ENCODE assay signal across 20 cellular contexts in the genomic region with DNA sequence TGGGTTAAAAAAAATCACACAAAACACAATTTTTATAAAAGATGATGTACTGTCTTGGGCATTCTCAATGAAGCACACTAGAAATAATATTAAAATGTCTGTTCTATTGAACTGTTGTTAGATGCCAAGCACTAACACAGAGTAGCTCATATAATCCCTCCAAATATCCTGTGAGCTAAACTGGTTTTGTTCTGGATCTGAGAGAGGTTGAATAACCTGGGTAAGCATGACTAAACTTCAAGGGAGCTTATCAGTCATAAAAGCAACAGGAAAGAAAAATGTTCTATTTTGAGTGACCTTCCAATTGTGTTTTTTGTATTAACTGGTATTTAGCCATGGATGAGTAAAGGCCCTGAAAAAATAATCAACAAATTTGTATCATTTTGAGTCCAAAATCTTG.
DNase-seq lines count a peak whose midpoint lies in the region; ATAC-seq and TF ChIP-seq lines count a peak whose summit lies in the region.
"Had no signal": no experiment of that assay in that cellular context is flagged by ENCODE, and none has a peak within 500 bp of the region (broad histone marks: within the 10 kb centered on the region; RNA-seq: fewer than 3 reads in every experiment).

No MANE protein-coding gene starts in this region.

- H3K4me3 ChIP-seq in body of pancreas: no peak overlapping the region
- no peak overlapping the region for H3K4me3 ChIP-seq in hepatocyte
- no peak overlapping the region for H3K4me3 ChIP-seq in mucosa of descending colon
- H3K4me3 ChIP-seq: A549 had no signal

- H2AFZ ChIP-seq in hepatocyte: no peak overlapping the region

- no peaks in the 10 kb centered on the region for H3K79me2 ChIP-seq in hepatocyte

- peak; percentile 52 for ATAC-seq in body of pancreas
- peak; percentile 21 for ATAC-seq in mucosa of descending colon
- no peak for ATAC-seq in Right ventricle myocardium superior (ENCODE audit: poor library complexity)
- ATAC-seq: HCT116 had no signal

- H3K9me3 ChIP-seq in body of pancreas: no peaks in the 10 kb centered on the region
- H3K9me3 ChIP-seq in hepatocyte (ENCODE audit: low read depth): no peaks in the 10 kb centered on the region
- H3K9me3 ChIP-seq in mucosa of descending colon: no peaks in the 10 kb centered on the region
- H3K9me3 ChIP-seq: A549, Caco-2 had no signal

- intact Hi-C loops in body of pancreas (cut with DNase I) (loop anchor here (5.0 kb wide), 1 partner anchor 113 kb away; no protein-coding TSS in a partner anchor), mucosa of descending colon (cut with DNase I, micrococcal nuclease) (no loop called here), Right ventricle myocardium superior (cut with DNase I) (no loop called here)

- H3K27me3 ChIP-seq in body of pancreas: no peaks in the 10 kb centered on the region
- H3K27me3 ChIP-seq in hepatocyte: no peaks in the 10 kb centered on the region

- H3K9me2 ChIP-seq in hepatocyte (replicated peaks; ENCODE audit: insufficient read depth): no peaks in the 10 kb centered on the region

- TF ChIP-seq POLR2A in body of pancreas (IDR thresholded peaks at IDR 0.05): no peak

- H3K36me3 ChIP-seq in body of pancreas (replicated peaks in 1 of 2; ENCODE audit: insufficient read depth in 1 of 2, low read depth in 2 of 2) (no peaks in the 10 kb centered on the region), hepatocyte (replicated peaks; ENCODE audit: insufficient read depth, low read depth) (no peaks in the 10 kb centered on the region), mucosa of descending colon (ENCODE audit: low read depth) (no peaks in the 10 kb centered on the region)

- H3K27ac ChIP-seq in body of pancreas (peak overlapping the region; percentile 11 to 73 (median 68)), hepatocyte (peak overlapping the region; percentile 21)
- H3K27ac ChIP-seq: A549, C4-2B, HL-60 had no signal

- H4K20me1 ChIP-seq in hepatocyte (ENCODE audit: insufficient read depth, poor library complexity, severe bottlenecking): no peaks in the 10 kb centered on the region

- no peak for TF ChIP-seq CTCF in body of pancreas (IDR thresholded peaks at IDR 0.05)
- TF ChIP-seq CTCF in hepatocyte (IDR thresholded peaks at IDR 0.05; ENCODE audit: poor library complexity): no peak
- no peak for TF ChIP-seq CTCF in mucosa of descending colon (IDR thresholded peaks at IDR 0.05)

- H3K4me2 ChIP-seq in hepatocyte: no peak overlapping the region

- H3K4me1 ChIP-seq in body of pancreas: peaks cover 41% of the 10 kb centered on the region
- peaks cover 8% of the 10 kb centered on the region for H3K4me1 ChIP-seq in hepatocyte (ENCODE audit: insufficient read depth)
- peaks cover 8% of the 10 kb centered on the region for H3K4me1 ChIP-seq in mucosa of descending colon (ENCODE audit: low read depth)

- DNase-seq in body of pancreas: no peak
- DNase-seq in hepatocyte (ENCODE audit: low spot score): no peak
- no peak for DNase-seq in mucosa of descending colon
- DNase-seq in stimulated activated CD4-positive, alpha-beta T cell treated with anti-CD3 and anti-CD28 coated beads, Interleukin-2, amount 100 ng/mL, for 24 hours: no peak
- no peak for DNase-seq in Right ventricle myocardium superior
- DNase-seq in NCI-H2227 (lab: John Stamatoyannopoulos, UW; ENCODE audit: unreplicated experiment): no peak
- no peak for DNase-seq in NCI-H82 (lab: John Stamatoyannopoulos, UW)
- DNase-seq: AML-193; Caco-2; CD4-positive, alpha-beta T cell; DMS79 treated with DMSO at 0.1 percent for 48 hours; GF-D8; GOT3; H7; HFFc6; IMR-90 had no signal
